Comparison of ENCODE assay signal across 8 cellular contexts in genomic region chr15:82044373-82045178, GRCh38.
A peak's percentile ranks its signal among the peaks of the same experiment; 100 is the strongest.
DNase-seq lines count a peak whose midpoint lies in the region; ATAC-seq lines count a peak whose summit lies in the region.

No MANE protein-coding gene starts in this region.

- no peaks in the 10 kb centered on the region for H3K9me3 Mint-ChIP-seq in activated naive CD4-positive, alpha-beta T cell treated with anti-CD3 and anti-CD28 coated beads, Interleukin-2, amount 10 ng/mL, durations not matched to agents 7 days and 5 days

- H3K27ac Mint-ChIP-seq in activated naive CD4-positive, alpha-beta T cell treated with anti-CD3 and anti-CD28 coated beads, Interleukin-2, amount 10 ng/mL, durations not matched to agents 7 days and 5 days = no peak overlapping the region

- CTCF ChIA-PET in activated naive CD4-positive, alpha-beta T cell treated with anti-CD3 and anti-CD28 coated beads, Interleukin-2, amount 10 ng/mL, durations not matched to agents 7 days and 5 days (lab: Charles Lee) = no interaction called here

- H3K27me3 Mint-ChIP-seq in activated naive CD4-positive, alpha-beta T cell treated with anti-CD3 and anti-CD28 coated beads, Interleukin-2, amount 10 ng/mL, durations not matched to agents 7 days and 5 days = peaks cover 68% of the 10 kb centered on the region

- DNase-seq in NCI-H345 (lab: John Stamatoyannopoulos, UW) (peak; percentile 25), NCI-H345 treated with DMSO at 0.1 percent for 48 hours (lab: John Stamatoyannopoulos, UW; ENCODE audit: unreplicated experiment) (no peak), NCI-H82 treated with DMSO at 0.1 percent for 48 hours (lab: John Stamatoyannopoulos, UW; ENCODE audit: unreplicated experiment) (peak; percentile 37), germinal center (ENCODE audit: low spot score) (peak; percentile 16), non-pigmented ciliary epithelial cell (ENCODE audit: low read depth) (peak; percentile 24), RPMI8226 (no peak)
- peak; percentile 67 for DNase-seq in activated naive CD4-positive, alpha-beta T cell treated with anti-CD3 and anti-CD28 coated beads, Interleukin-2, amount 10 ng/mL, durations not matched to agents 7 days and 5 days

- ATAC-seq in HG02885 (IDR thresholded peaks at IDR 0.05; ENCODE audit: poor library complexity, unreplicated experiment) = no peak

- H3K36me3 Mint-ChIP-seq in activated naive CD4-positive, alpha-beta T cell treated with anti-CD3 and anti-CD28 coated beads, Interleukin-2, amount 10 ng/mL, durations not matched to agents 7 days and 5 days = peaks cover 4% of the 10 kb centered on the region

- peaks cover 19% of the 10 kb centered on the region for H3K4me1 Mint-ChIP-seq in activated naive CD4-positive, alpha-beta T cell treated with anti-CD3 and anti-CD28 coated beads, Interleukin-2, amount 10 ng/mL, durations not matched to agents 7 days and 5 days

- peak overlapping the region; percentile 84 for H3K4me3 Mint-ChIP-seq in activated naive CD4-positive, alpha-beta T cell treated with anti-CD3 and anti-CD28 coated beads, Interleukin-2, amount 10 ng/mL, durations not matched to agents 7 days and 5 days

Comparison
In these comparisons a context has a peak if more than half of its experiments do, and no peak if none do; other contexts are left out.
1. DNase-seq: peak in NCI-H345 (single experiment), NCI-H82 treated with DMSO at 0.1 percent for 48 hours (single experiment), activated naive CD4-positive, alpha-beta T cell treated with anti-CD3 and anti-CD28 coated beads, Interleukin-2, amount 10 ng/mL, durations not matched to agents 7 days and 5 days (single experiment), germinal center (single experiment) and non-pigmented ciliary epithelial cell (single experiment); none in NCI-H345 treated with DMSO at 0.1 percent for 48 hours (single experiment) and RPMI8226 (single experiment).